ENCODE assay signal across 10 cellular contexts in genomic region chr6:149897855-149898744, GRCh38. TPM values are rescaled to one million over a fixed set of nuclear protein-coding genes. Genes with fewer than 3 reads are reported as not detected.
DNase-seq lines count a peak whose midpoint lies in the region; ATAC-seq, FAIRE-seq and TF ChIP-seq lines count a peak whose summit lies in the region.
"Had no signal": no experiment of that assay in that cellular context is flagged by ENCODE, and none has a peak within 500 bp of the region (broad histone marks: within the 10 kb centered on the region; RNA-seq: fewer than 3 reads in every experiment).

A gene with protein sequence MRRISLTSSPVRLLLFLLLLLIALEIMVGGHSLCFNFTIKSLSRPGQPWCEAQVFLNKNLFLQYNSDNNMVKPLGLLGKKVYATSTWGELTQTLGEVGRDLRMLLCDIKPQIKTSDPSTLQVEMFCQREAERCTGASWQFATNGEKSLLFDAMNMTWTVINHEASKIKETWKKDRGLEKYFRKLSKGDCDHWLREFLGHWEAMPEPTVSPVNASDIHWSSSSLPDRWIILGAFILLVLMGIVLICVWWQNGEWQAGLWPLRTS (minus strand): TSS chr6:149898113. CDS start chr6:149890901, 7,212 bp downstream.

- no peak for TF ChIP-seq POLR2A in thyroid gland (IDR thresholded peaks at IDR 0.05)

- peak within 1 kb of the TSS; percentile 31 for H3K27ac Mint-ChIP-seq in activated CD8-positive, alpha-beta memory T cell treated with anti-CD3 and anti-CD28 coated beads, Interleukin-2, amount 10 ng/mL, durations not matched to agents 7 days and 5 days
- H3K27ac Mint-ChIP-seq: activated naive CD4-positive, alpha-beta T cell treated with anti-CD3 and anti-CD28 coated beads, Interleukin-2, amount 50 U/mL, for 24 hours had no signal

- H3K9me3 Mint-ChIP-seq in activated CD8-positive, alpha-beta memory T cell treated with anti-CD3 and anti-CD28 coated beads, Interleukin-2, amount 10 ng/mL, durations not matched to agents 7 days and 5 days (ENCODE audit: low read depth), result no peaks in the 10 kb centered on the region
- H3K9me3 Mint-ChIP-seq: activated naive CD4-positive, alpha-beta T cell treated with anti-CD3 and anti-CD28 coated beads, Interleukin-2, amount 50 U/mL, for 24 hours had no signal

- CTCF ChIA-PET in activated CD8-positive, alpha-beta memory T cell treated with anti-CD3 and anti-CD28 coated beads, Interleukin-2, amount 10 ng/mL, durations not matched to agents 7 days and 5 days (lab: Charles Lee), result interaction anchor here (0.8 kb wide), 1 partner anchor 71 kb away, joined by 4 read pairs; no protein-coding TSS in a partner anchor

- no peak for FAIRE-seq in kidney (lab: Jason Lieb, UNC)

- H3K27ac ChIP-seq in kidney (ENCODE audit: low read depth in 2 of 2, low read length in 2 of 2) (peak within 1 kb of the TSS; percentile 29 to 54), thyroid gland (peak within 1 kb of the TSS; percentile 27 to 60 (median 52))
- H3K27ac ChIP-seq: 22Rv1 had no signal

- TF ChIP-seq CTCF in kidney (IDR thresholded peaks at IDR 0.05; ENCODE audit: borderline replicate concordance, extremely low read depth, insufficient read depth), result no peak
- TF ChIP-seq CTCF in thyroid gland (IDR thresholded peaks at IDR 0.05), result no peak

- no peaks in the 10 kb centered on the region for H3K36me3 ChIP-seq in kidney (ENCODE audit: control insufficient read depth in 1 of 2, insufficient read depth in 2 of 2, low read length in 2 of 2)
- H3K36me3 ChIP-seq in thyroid gland, result no peaks in the 10 kb centered on the region

- H3K4me3 ChIP-seq in kidney (ENCODE audit: low read length in 2 of 2) (no peak within 1 kb of the TSS), thyroid gland (replicated peaks in 1 of 3) (no peak within 1 kb of the TSS)

- H3K9ac ChIP-seq in kidney (ENCODE audit: low read length in 2 of 2), result no peak within 1 kb of the TSS

- ATAC-seq in activated CD8-positive, alpha-beta memory T cell treated with anti-CD3 and anti-CD28 coated beads, Interleukin-2, amount 10 ng/mL, durations not matched to agents 7 days and 5 days, result no peak

- H3K4me3 Mint-ChIP-seq in activated CD8-positive, alpha-beta memory T cell treated with anti-CD3 and anti-CD28 coated beads, Interleukin-2, amount 10 ng/mL, durations not matched to agents 7 days and 5 days, result peak within 1 kb of the TSS; percentile 18
- H3K4me3 Mint-ChIP-seq: activated naive CD4-positive, alpha-beta T cell treated with anti-CD3 and anti-CD28 coated beads, Interleukin-2, amount 50 U/mL, for 24 hours had no signal

- intact Hi-C loops in kidney (cut with DNase I), result no loop called here
- intact Hi-C loops in thyroid gland (cut with DNase I), result no loop called here

- DNase-seq in DMS 273 (lab: John Stamatoyannopoulos, UW; ENCODE audit: unreplicated experiment) (peak; percentile 18), DMS 273 treated with DMSO at 0.1 percent for 48 hours (lab: John Stamatoyannopoulos, UW) (no peak), kidney (no peak), thyroid gland (peak; percentile 29 to 31), AG08396 (ENCODE audit: low spot score) (no peak), midbrain (lab: John Stamatoyannopoulos, UW) (no peak), NCI-H2029 (lab: John Stamatoyannopoulos, UW) (no peak)
- peak; percentile 42 for DNase-seq in activated CD8-positive, alpha-beta memory T cell treated with anti-CD3 and anti-CD28 coated beads, Interleukin-2, amount 10 ng/mL, durations not matched to agents 7 days and 5 days

- peaks cover 36% of the 10 kb centered on the region for H3K27me3 Mint-ChIP-seq in activated CD8-positive, alpha-beta memory T cell treated with anti-CD3 and anti-CD28 coated beads, Interleukin-2, amount 10 ng/mL, durations not matched to agents 7 days and 5 days

- peaks cover 20% of the 10 kb centered on the region for H3K4me1 Mint-ChIP-seq in activated CD8-positive, alpha-beta memory T cell treated with anti-CD3 and anti-CD28 coated beads, Interleukin-2, amount 10 ng/mL, durations not matched to agents 7 days and 5 days

- peaks cover 0 to 12% of the 10 kb centered on the region in 2 donors for H3K4me1 ChIP-seq in kidney (ENCODE audit: control insufficient read depth in 1 of 2, insufficient read depth in 1 of 2, low read depth in 1 of 2, low read length in 2 of 2)
- H3K4me1 ChIP-seq in thyroid gland, result peaks cover 9 to 36% of the 10 kb centered on the region in 2 donors

- H3K27me3 ChIP-seq in thyroid gland, result no peaks in the 10 kb centered on the region

- WGBS in thyroid gland, 2 donors, result 50 to 73% methylated on average over 17 of the region's 17 CpGs

- no peaks in the 10 kb centered on the region for H3K36me3 Mint-ChIP-seq in activated CD8-positive, alpha-beta memory T cell treated with anti-CD3 and anti-CD28 coated beads, Interleukin-2, amount 10 ng/mL, durations not matched to agents 7 days and 5 days
- H3K36me3 Mint-ChIP-seq: activated naive CD4-positive, alpha-beta T cell treated with anti-CD3 and anti-CD28 coated beads, Interleukin-2, amount 50 U/mL, for 24 hours had no signal

- H3K9me3 ChIP-seq in kidney (ENCODE audit: control insufficient read depth in 1 of 2, low read length in 2 of 2) (no peaks in the 10 kb centered on the region), thyroid gland (no peaks in the 10 kb centered on the region)

RNA-seq across cellular contexts. Expression of the gene that starts here (rescaled TPM):
- not detected for total RNA-seq in activated CD8-positive, alpha-beta memory T cell treated with anti-CD3 and anti-CD28 coated beads, Interleukin-2, amount 10 ng/mL, durations not matched to agents 7 days and 5 days
- total RNA-seq in kidney, result 1.0 TPM
- 3.1 TPM for polyA plus RNA-seq in kidney (ENCODE audit: insufficient read depth, low read depth, low replicate concordance)
- 1 to 10 TPM in 1 of 4 donors, not detected in 3; 1.7 TPM for total RNA-seq in thyroid gland

Comparison
In these comparisons a context has a peak if more than half of its experiments do, and no peak if none do; other contexts are left out.
1. DNase-seq: peak in DMS 273 (single experiment) and thyroid gland (2 of 2); none in DMS 273 treated with DMSO at 0.1 percent for 48 hours (single experiment), kidney (single experiment), AG08396 (single experiment), midbrain (single experiment) and NCI-H2029 (single experiment).
2. Peak in DNase-seq in activated CD8-positive, alpha-beta memory T cell treated with anti-CD3 and anti-CD28 coated beads, Interleukin-2, amount 10 ng/mL, durations not matched to agents 7 days and 5 days; RNA of the gene not detected or under 1 TPM.